Comparison of ENCODE assay signal across 12 cellular contexts in genomic region chr20:33423141-33423834, GRCh38. TPM values are rescaled to one million over a fixed set of nuclear protein-coding genes. Genes with fewer than 3 reads are reported as not detected.
DNase-seq lines count a peak whose midpoint lies in the region; ATAC-seq and TF ChIP-seq lines count a peak whose summit lies in the region.
"Had no signal": no experiment of that assay in that cellular context is flagged by ENCODE, and none has a peak within 500 bp of the region (broad histone marks: within the 10 kb centered on the region; RNA-seq: fewer than 3 reads in every experiment).

No MANE protein-coding gene starts in this region.

- H2BK120ac ChIP-seq in H9 (ENCODE audit: low read depth, low read length, poor library complexity, severe bottlenecking) = no peak overlapping the region

- H3K36me3 ChIP-seq in Caco-2 (ENCODE audit: control insufficient read depth, insufficient read depth, low read length) (no peaks in the 10 kb centered on the region), SK-N-SH (replicated peaks in 1 of 2; ENCODE audit: control insufficient read depth in 1 of 2, insufficient read depth in 2 of 2, low read length in 1 of 2) (no peaks in the 10 kb centered on the region)

- no peak overlapping the region for H3K4ac ChIP-seq in H9 (ENCODE audit: low read depth, low read length)

- CTCF ChIA-PET in Caco-2 (lab: Charles Lee) = no interaction called here
- CTCF ChIA-PET in SK-N-SH (lab: Yijun Ruan, JAX) = interaction anchor here (0.9 kb wide), 1 partner anchor 34 kb away, joined by 3 read pairs; no protein-coding TSS in a partner anchor
- CTCF ChIA-PET in activated CD8-positive, alpha-beta T cell treated with anti-CD3 and anti-CD28 coated beads for 36 hours (lab: Charles Lee) = no interaction called here
- CTCF ChIA-PET in activated naive CD4-positive, alpha-beta T cell treated with anti-CD3 and anti-CD28 coated beads for 36 hours (lab: Charles Lee) = no interaction called here

- H2AFZ ChIP-seq in SK-N-SH (ENCODE audit: low read depth) (peak overlapping the region; percentile 46; the same call in 1 of the 2 replicates), H9 (ENCODE audit: low read length) (no peak overlapping the region)

- H3K79me2 ChIP-seq in SK-N-SH (ENCODE audit: insufficient read depth) (no peaks in the 10 kb centered on the region), H9 (ENCODE audit: insufficient read depth, low read length) (no peaks in the 10 kb centered on the region)

- H3K23me2 ChIP-seq in H9 (ENCODE audit: insufficient read length, low read depth, low read length, poor library complexity, severe bottlenecking) = no peaks in the 10 kb centered on the region

- H3K9me3 ChIP-seq in Caco-2 (no peaks in the 10 kb centered on the region), SK-N-SH (no peaks in the 10 kb centered on the region), H9 (ENCODE audit: control insufficient read depth, low read depth, low read length) (no peaks in the 10 kb centered on the region)

- no peak overlapping the region for H2BK20ac ChIP-seq in H9 (ENCODE audit: low read depth, low read length, poor library complexity, severe bottlenecking)

- H3K36me3 Mint-ChIP-seq in Caco-2 (ENCODE audit: insufficient read depth, unreplicated experiment) (no peaks in the 10 kb centered on the region), H9 (ENCODE audit: insufficient read depth in 1 of 3, low read depth in 3 of 3) (no peaks in the 10 kb centered on the region)
- no peaks in the 10 kb centered on the region for H3K36me3 Mint-ChIP-seq in activated CD8-positive, alpha-beta T cell treated with anti-CD3 and anti-CD28 coated beads for 36 hours (ENCODE audit: low read depth)
- no peaks in the 10 kb centered on the region for H3K36me3 Mint-ChIP-seq in activated naive CD4-positive, alpha-beta T cell treated with anti-CD3 and anti-CD28 coated beads for 36 hours (ENCODE audit: low read depth)
- H3K36me3 Mint-ChIP-seq: activated naive CD4-positive, alpha-beta T cell treated with anti-CD3 and anti-CD28 coated beads, Interleukin-2, amount 50 U/mL, for 24 hours; immature natural killer cell had no signal

- DNase-seq in Caco-2 (peak; percentile 34 to 72), SK-N-SH (no peak), foreskin keratinocyte (no peak), retinal pigment epithelial cell (ENCODE audit: low read depth) (peak; percentile 53), H9 (no peak)
- DNase-seq in activated CD8-positive, alpha-beta T cell treated with anti-CD3 and anti-CD28 coated beads for 36 hours = no peak
- no peak for DNase-seq in activated naive CD4-positive, alpha-beta T cell treated with anti-CD3 and anti-CD28 coated beads for 36 hours
- DNase-seq: DND-41, immature natural killer cell, KBM-7 had no signal

- H3F3A ChIP-seq in SK-N-SH (replicated peaks; ENCODE audit: insufficient read depth) = no peaks in the 10 kb centered on the region

- no peak overlapping the region for H3K56ac ChIP-seq in H9 (ENCODE audit: insufficient read length, low read depth, low read length)

- H3K27me3 ChIP-seq in Caco-2 (replicated peaks; ENCODE audit: control insufficient read depth, insufficient read depth, low read length) (no peaks in the 10 kb centered on the region), SK-N-SH (ENCODE audit: insufficient read depth) (no peaks in the 10 kb centered on the region), foreskin keratinocyte (no peaks in the 10 kb centered on the region), H9 (ENCODE audit: insufficient read depth, low read length) (no peaks in the 10 kb centered on the region)

- H3K9ac ChIP-seq in SK-N-SH (peak overlapping the region; percentile 21; the same call in 1 of the 2 replicates), H9 (ENCODE audit: extremely low read depth, insufficient read length, low read length) (no peak overlapping the region)

- no peaks in the 10 kb centered on the region for H3K27me3 Mint-ChIP-seq in Caco-2 (ENCODE audit: insufficient read depth, unreplicated experiment)
- no peaks in the 10 kb centered on the region for H3K27me3 Mint-ChIP-seq in activated CD8-positive, alpha-beta T cell treated with anti-CD3 and anti-CD28 coated beads for 36 hours
- H3K27me3 Mint-ChIP-seq in activated naive CD4-positive, alpha-beta T cell treated with anti-CD3 and anti-CD28 coated beads for 36 hours (ENCODE audit: low read depth) = no peaks in the 10 kb centered on the region
- no peaks in the 10 kb centered on the region for H3K27me3 Mint-ChIP-seq in H9 (ENCODE audit: low read depth)
- H3K27me3 Mint-ChIP-seq: activated naive CD4-positive, alpha-beta T cell treated with anti-CD3 and anti-CD28 coated beads, Interleukin-2, amount 50 U/mL, for 24 hours had no signal

- H3K4me1 ChIP-seq in Caco-2 (peaks cover 11% of the 10 kb centered on the region; the same call in 1 of the 2 replicates), SK-N-SH (ENCODE audit: control insufficient read depth in 1 of 2, insufficient read depth in 2 of 2, low read depth in 1 of 2, low read length in 1 of 2) (peaks cover 0 to 5% of the 10 kb centered on the region in 2 experiments; a peak in 1 of 4 replicates), foreskin keratinocyte (no peaks in the 10 kb centered on the region), H9 (ENCODE audit: insufficient read depth, low read length) (no peaks in the 10 kb centered on the region)

- no peak overlapping the region for H4K91ac ChIP-seq in H9 (ENCODE audit: insufficient read length, low read depth, low read length)

- H3K27ac Mint-ChIP-seq in Caco-2 (ENCODE audit: unreplicated experiment) (no peak overlapping the region), H9 (peak overlapping the region in 1 of 3 experiments; percentile 34; a peak in 1 of 7 replicates)
- H3K27ac Mint-ChIP-seq in activated CD8-positive, alpha-beta T cell treated with anti-CD3 and anti-CD28 coated beads for 36 hours = no peak overlapping the region
- H3K27ac Mint-ChIP-seq in activated naive CD4-positive, alpha-beta T cell treated with anti-CD3 and anti-CD28 coated beads for 36 hours = no peak overlapping the region
- H3K27ac Mint-ChIP-seq: activated naive CD4-positive, alpha-beta T cell treated with anti-CD3 and anti-CD28 coated beads, Interleukin-2, amount 50 U/mL, for 24 hours had no signal

- H3K9me2 ChIP-seq in SK-N-SH = no peaks in the 10 kb centered on the region

- H3K27ac ChIP-seq in SK-N-SH (ENCODE audit: low read depth in 2 of 2, low read length in 1 of 2) = peak overlapping the region in 1 of 2 experiments; percentile 51; a peak in 1 of 4 replicates
- no peak overlapping the region for H3K27ac ChIP-seq in foreskin keratinocyte
- no peak overlapping the region for H3K27ac ChIP-seq in H9 (ENCODE audit: insufficient read length, low read depth, low read length)

- no peak overlapping the region for H4K5ac ChIP-seq in H9 (ENCODE audit: insufficient read length, low read depth, low read length)

- no peak overlapping the region for H2AK5ac ChIP-seq in H9 (ENCODE audit: insufficient read length, low read length)

- no peak overlapping the region for H4K8ac ChIP-seq in H9 (replicated peaks; ENCODE audit: insufficient read length, low read depth, low read length)

- POLR2A ChIA-PET in Caco-2 (lab: Charles Lee) = interaction anchor here (0.5 kb wide), 1 partner anchor 116 kb away, joined by 4 read pairs; no protein-coding TSS in a partner anchor
- POLR2A ChIA-PET in SK-N-SH (lab: Yijun Ruan, JAX) = no interaction called here
- POLR2A ChIA-PET in activated CD8-positive, alpha-beta T cell treated with anti-CD3 and anti-CD28 coated beads for 36 hours (lab: Charles Lee) = no interaction called here

- H4K20me1 ChIP-seq in SK-N-SH (ENCODE audit: insufficient read depth) (no peaks in the 10 kb centered on the region), H9 (ENCODE audit: control insufficient read depth, insufficient read depth, insufficient read length) (no peaks in the 10 kb centered on the region)

- H3K4me2 ChIP-seq in SK-N-SH (no peak overlapping the region), H9 (ENCODE audit: insufficient read depth, insufficient read length, low read length) (no peak overlapping the region)

- ATAC-seq in foreskin keratinocyte (peak; percentile 39), GM21381 (IDR thresholded peaks at IDR 0.05; ENCODE audit: unreplicated experiment) (no peak)
- ATAC-seq in activated CD8-positive, alpha-beta T cell treated with anti-CD3 and anti-CD28 coated beads for 36 hours = no peak

- H3K23ac ChIP-seq in H9 (ENCODE audit: insufficient read length, low read depth, low read length) = no peak overlapping the region

- no peak overlapping the region for H2BK15ac ChIP-seq in H9 (ENCODE audit: low read depth, low read length)

- H3K4me3 Mint-ChIP-seq in Caco-2 (ENCODE audit: unreplicated experiment) = no peak overlapping the region
- no peak overlapping the region for H3K4me3 Mint-ChIP-seq in activated CD8-positive, alpha-beta T cell treated with anti-CD3 and anti-CD28 coated beads for 36 hours
- no peak overlapping the region for H3K4me3 Mint-ChIP-seq in activated naive CD4-positive, alpha-beta T cell treated with anti-CD3 and anti-CD28 coated beads for 36 hours
- no peak overlapping the region for H3K4me3 Mint-ChIP-seq in H9
- H3K4me3 Mint-ChIP-seq: activated naive CD4-positive, alpha-beta T cell treated with anti-CD3 and anti-CD28 coated beads, Interleukin-2, amount 50 U/mL, for 24 hours; immature natural killer cell had no signal

- 78% methylated on average over 3 of the region's 7 CpGs for whole genome bisulfite sequencing in SK-N-SH (ENCODE audit: low lambda C conversion rate)
- no CpG with 5 or more reads among the region's 7 CpGs for WGBS in H9 (ENCODE audit: extremely low coverage, insufficient read length, low lambda C conversion rate)

- TF ChIP-seq EP300 in SK-N-SH (IDR thresholded peaks at IDR 0.05; ENCODE audit: borderline replicate concordance in 1 of 2, low read depth in 1 of 2, low read length in 1 of 2) = no peak

- TF ChIP-seq CTCF in Caco-2 (IDR thresholded peaks at IDR 0.05; ENCODE audit: insufficient read depth in 1 of 2, low read depth in 1 of 2, low read length in 1 of 2, severe bottlenecking in 1 of 2, unreplicated experiment in 1 of 2) (no peak), SK-N-SH (IDR thresholded peaks at IDR 0.05) (no peak), foreskin keratinocyte (conservative IDR thresholded peaks at IDR 0.05) (no peak), retinal pigment epithelial cell (conservative IDR thresholded peaks at IDR 0.05; ENCODE audit: low read depth, low read length) (no peak), H9 (conservative IDR thresholded peaks at IDR 0.05) (no peak)
- no peak for TF ChIP-seq CTCF in activated CD8-positive, alpha-beta T cell treated with anti-CD3 and anti-CD28 coated beads for 36 hours (IDR thresholded peaks at IDR 0.05)

- H2BK12ac ChIP-seq in H9 (ENCODE audit: insufficient read length, low read depth, low read length) = no peak overlapping the region

- no peak overlapping the region for H2BK5ac ChIP-seq in H9 (ENCODE audit: insufficient read length, low read length)

- no peaks in the 10 kb centered on the region for H3K9me3 Mint-ChIP-seq in Caco-2 (ENCODE audit: unreplicated experiment)
- no peaks in the 10 kb centered on the region for H3K9me3 Mint-ChIP-seq in activated CD8-positive, alpha-beta T cell treated with anti-CD3 and anti-CD28 coated beads for 36 hours
- no peaks in the 10 kb centered on the region for H3K9me3 Mint-ChIP-seq in activated naive CD4-positive, alpha-beta T cell treated with anti-CD3 and anti-CD28 coated beads for 36 hours
- H3K9me3 Mint-ChIP-seq in H9 = no peaks in the 10 kb centered on the region; a peak in 1 of 5 replicates
- H3K9me3 Mint-ChIP-seq: activated naive CD4-positive, alpha-beta T cell treated with anti-CD3 and anti-CD28 coated beads, Interleukin-2, amount 50 U/mL, for 24 hours; immature natural killer cell had no signal

- no peaks in the 10 kb centered on the region for H3K79me1 ChIP-seq in H9 (ENCODE audit: insufficient read depth, low read depth, low read length, poor library complexity, severe bottlenecking)

- no peak overlapping the region for H3T11ph ChIP-seq in H9 (ENCODE audit: low read length)

- no peaks in the 10 kb centered on the region for H3K4me1 Mint-ChIP-seq in Caco-2 (ENCODE audit: low read depth, unreplicated experiment)
- no peaks in the 10 kb centered on the region for H3K4me1 Mint-ChIP-seq in activated CD8-positive, alpha-beta T cell treated with anti-CD3 and anti-CD28 coated beads for 36 hours (ENCODE audit: low read depth)
- H3K4me1 Mint-ChIP-seq in activated naive CD4-positive, alpha-beta T cell treated with anti-CD3 and anti-CD28 coated beads for 36 hours (ENCODE audit: low read depth) = no peaks in the 10 kb centered on the region
- no peaks in the 10 kb centered on the region for H3K4me1 Mint-ChIP-seq in H9
- H3K4me1 Mint-ChIP-seq: activated naive CD4-positive, alpha-beta T cell treated with anti-CD3 and anti-CD28 coated beads, Interleukin-2, amount 50 U/mL, for 24 hours; immature natural killer cell had no signal

- H3K14ac ChIP-seq in H9 (ENCODE audit: insufficient read depth, low read length) = no peak overlapping the region

- intact Hi-C loops in Caco-2 (cut with micrococcal nuclease; ENCODE audit: unreplicated experiment) = no loop called here
- intact Hi-C loops in activated CD8-positive, alpha-beta T cell treated with anti-CD3 and anti-CD28 coated beads for 36 hours (cut with micrococcal nuclease) = no loop called here
- intact Hi-C loops in activated naive CD4-positive, alpha-beta T cell treated with anti-CD3 and anti-CD28 coated beads for 36 hours (cut with micrococcal nuclease) = no loop called here

- TF ChIP-seq RAD21 in SK-N-SH (IDR thresholded peaks at IDR 0.05; ENCODE audit: low read length) = no peak

- no TSS peak for BruUV-seq in Caco-2 (replicated peaks; lab: Mats Ljungman, UMichigan)

- no peak overlapping the region for H3K18ac ChIP-seq in H9 (ENCODE audit: insufficient read length, low read depth, low read length)

- H3K4me3 ChIP-seq in Caco-2 (ENCODE audit: low read depth, low read length) (no peak overlapping the region), SK-N-SH (ENCODE audit: low read depth in 2 of 2, low read length in 1 of 2) (no peak overlapping the region), retinal pigment epithelial cell (ENCODE audit: low read length) (no peak overlapping the region)

RNA-seq across cellular contexts. Expression of gene SNTA1, which starts 20.3 kb away (rescaled TPM):
- 13.6 and 15.4 TPM in 2 replicates for total RNA-seq in Caco-2 (2022)
- 11.2 TPM in 2 replicates for polyA plus RNA-seq in SK-N-SH (2012; rRNA removed)
- 6.0 and 8.9 TPM in 2 replicates for polyA plus RNA-seq in SK-N-SH (2012; cell fraction: cytosol; rRNA removed)
- 7.8 and 9.2 TPM in 2 replicates for polyA plus RNA-seq in SK-N-SH (2012; cell fraction: nucleus; rRNA removed)
- 4.7 and 5.8 TPM in 2 replicates for total RNA-seq in foreskin keratinocyte
- polyA plus RNA-seq in foreskin keratinocyte = 5.2 and 6.2 TPM in 2 replicates
- 1 to 10 TPM; 5.6 to 5.8 TPM for total RNA-seq in activated CD8-positive, alpha-beta T cell treated with anti-CD3 and anti-CD28 coated beads for 36 hours
- total RNA-seq in activated naive CD4-positive, alpha-beta T cell treated with anti-CD3 and anti-CD28 coated beads for 36 hours = 1 to 10 TPM; 2.6 to 2.9 TPM
- total RNA-seq in H9 (2021) = 9.9 and 10.2 TPM in 2 replicates

RNA-seq across cellular contexts. Expression of gene CDK5RAP1, which starts 22.0 kb away (rescaled TPM):
- 116 and 120 TPM in 2 replicates for total RNA-seq in Caco-2 (2022)
- polyA plus RNA-seq in SK-N-SH (2012; rRNA removed) = 30.5 and 33.2 TPM in 2 replicates
- 18.8 and 23.6 TPM in 2 replicates for polyA plus RNA-seq in SK-N-SH (2012; cell fraction: cytosol; rRNA removed)
- polyA plus RNA-seq in SK-N-SH (2012; cell fraction: nucleus; rRNA removed) = 52.5 and 75.1 TPM in 2 replicates
- total RNA-seq in foreskin keratinocyte = 32.9 and 43.0 TPM in 2 replicates
- polyA plus RNA-seq in foreskin keratinocyte = 40.2 and 47.7 TPM in 2 replicates
- 10 to 100 TPM; 35.4 to 38.2 TPM for total RNA-seq in activated CD8-positive, alpha-beta T cell treated with anti-CD3 and anti-CD28 coated beads for 36 hours
- 10 to 100 TPM; 42.4 to 43.0 TPM for total RNA-seq in activated naive CD4-positive, alpha-beta T cell treated with anti-CD3 and anti-CD28 coated beads for 36 hours
- total RNA-seq in H9 (2021) = 66.4 and 69.2 TPM in 2 replicates

Comparison
In these comparisons a context has a peak if more than half of its experiments do, and no peak if none do; other contexts are left out.
1. DNase-seq: peak in Caco-2 (2 of 2) and retinal pigment epithelial cell (single experiment); none in SK-N-SH (single experiment), foreskin keratinocyte (0 of 2), activated CD8-positive, alpha-beta T cell treated with anti-CD3 and anti-CD28 coated beads for 36 hours (single experiment), activated naive CD4-positive, alpha-beta T cell treated with anti-CD3 and anti-CD28 coated beads for 36 hours (single experiment) and H9 (single experiment).